8 cellular contexts compared by ENCODE assay signal in the genomic region with DNA sequence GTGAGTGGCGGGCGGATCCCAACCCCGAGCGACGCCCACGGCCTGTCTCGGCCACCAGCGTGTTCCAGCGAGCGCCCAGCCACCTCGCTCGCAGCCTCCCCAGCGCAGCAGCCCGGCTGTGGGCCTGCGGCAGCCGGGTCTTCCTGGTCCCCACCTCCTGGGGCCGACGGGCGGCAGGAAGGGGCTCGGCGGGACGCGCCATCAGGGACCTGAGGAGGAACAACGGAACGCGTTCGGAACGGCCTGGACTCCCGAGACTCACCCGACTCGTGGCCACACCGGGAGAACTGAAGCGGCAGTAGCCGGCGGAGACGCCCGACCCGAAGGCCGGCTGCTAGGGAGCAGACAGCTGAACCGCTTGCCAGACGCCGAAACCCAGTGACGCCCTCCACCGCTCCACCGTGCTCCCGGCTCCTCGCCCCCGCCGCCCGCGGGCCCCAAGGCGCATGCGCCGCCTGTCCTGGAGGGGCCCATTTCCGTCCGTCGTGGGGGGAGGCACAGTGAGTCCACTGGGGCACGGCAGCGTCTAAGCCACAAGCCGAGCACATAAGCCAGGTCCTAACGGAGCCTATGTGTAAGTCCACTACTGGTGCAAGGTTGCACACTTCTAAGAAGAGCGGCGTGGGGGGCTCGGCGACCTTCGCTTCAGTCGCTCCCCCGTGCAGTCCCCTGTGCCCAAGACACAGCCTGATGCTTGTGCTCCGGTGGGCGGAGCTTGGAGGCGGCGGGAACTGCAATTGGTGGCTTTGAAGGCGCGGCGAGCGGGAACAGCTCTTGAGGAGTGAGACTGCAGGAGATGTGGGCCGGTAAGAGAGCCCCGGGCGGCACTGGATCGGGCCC. TPM values are rescaled to one million over a fixed set of nuclear protein-coding genes. Genes with fewer than 3 reads are reported as not detected.
DNase-seq lines count a peak whose midpoint lies in the region; ATAC-seq and TF ChIP-seq lines count a peak whose summit lies in the region.

A gene with protein sequence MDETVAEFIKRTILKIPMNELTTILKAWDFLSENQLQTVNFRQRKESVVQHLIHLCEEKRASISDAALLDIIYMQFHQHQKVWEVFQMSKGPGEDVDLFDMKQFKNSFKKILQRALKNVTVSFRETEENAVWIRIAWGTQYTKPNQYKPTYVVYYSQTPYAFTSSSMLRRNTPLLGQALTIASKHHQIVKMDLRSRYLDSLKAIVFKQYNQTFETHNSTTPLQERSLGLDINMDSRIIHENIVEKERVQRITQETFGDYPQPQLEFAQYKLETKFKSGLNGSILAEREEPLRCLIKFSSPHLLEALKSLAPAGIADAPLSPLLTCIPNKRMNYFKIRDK (plus strand): TSS at position 743 of the 840 bp plus-strand sequence. CDS start 4,726 bp downstream, outside the sequence.
A gene (minus strand): TSS at position 414 of the 840 bp plus-strand sequence. CDS start 9,491 bp downstream, outside the sequence.

- H3K4me1 ChIP-seq in Peyer's patch (peaks cover 0 to 16% (median 3%) of the 10 kb centered on the region in 4 donors), muscle layer of colon (ENCODE audit: insufficient read depth, low read length) (peaks cover 10% of the 10 kb centered on the region)

- peak within 1 kb of the TSS; percentile 67 to 96 (median 92) for H3K4me3 ChIP-seq in Peyer's patch
- H3K4me3 ChIP-seq in muscle layer of colon (ENCODE audit: low read depth in 1 of 2, low read length in 2 of 2), result peak within 1 kb of the TSS; percentile 79 to 83

- peak; percentile 78 to 87 for TF ChIP-seq POLR2A in Peyer's patch (IDR thresholded peaks at IDR 0.05)

- H3K27ac ChIP-seq in KOPT-K1 (ENCODE audit: low read depth, low read length, poor library complexity, severe bottlenecking), result peak within 1 kb of the TSS; percentile 97
- peak within 1 kb of the TSS; percentile 94 to 99 (median 98) for H3K27ac ChIP-seq in Peyer's patch
- H3K27ac ChIP-seq in muscle layer of colon (ENCODE audit: low read depth, low read length), result peak within 1 kb of the TSS; percentile 99

- peak; percentile 81 for ATAC-seq in GM21825 (IDR thresholded peaks at IDR 0.05; ENCODE audit: unreplicated experiment)
- ATAC-seq in esophagus mucosa, result peak; percentile 95

- H3K36me3 ChIP-seq in KOPT-K1 (ENCODE audit: insufficient read depth, low read length), result peaks cover 29% of the 10 kb centered on the region
- H3K36me3 ChIP-seq in Peyer's patch, result no peaks in the 10 kb centered on the region
- no peaks in the 10 kb centered on the region for H3K36me3 ChIP-seq in muscle layer of colon (ENCODE audit: insufficient read depth, low read length)

- peak in 2 of 6 experiments; percentile 2 to 14 for TF ChIP-seq CTCF in Peyer's patch (IDR thresholded peaks at IDR 0.05)

- H3K9me3 ChIP-seq in KOPT-K1 (ENCODE audit: insufficient read depth, low read length, poor library complexity, severe bottlenecking) (no peaks in the 10 kb centered on the region), Peyer's patch (no peaks in the 10 kb centered on the region), muscle layer of colon (ENCODE audit: low read length) (no peaks in the 10 kb centered on the region)

- H3K9ac ChIP-seq in muscle layer of colon (ENCODE audit: low read length), result peak within 1 kb of the TSS; percentile 89

- peak; percentile 80 for DNase-seq in DMS79 treated with DMSO at 0.1 percent for 48 hours (lab: John Stamatoyannopoulos, UW)
- DNase-seq in Peyer's patch, result peak; percentile 99
- peak; percentile 98 for DNase-seq in activated T-cell treated with anti-CD3 and anti-CD28 coated beads, Interleukin-2, amount 50 U/mL, for 48 hours
- peak; percentile 94 to 96 for DNase-seq in stimulated activated CD8-positive, alpha-beta memory T cell treated with anti-CD3 and anti-CD28 coated beads, Interleukin-7, amount 100 ng/mL, for 1 hour (ENCODE audit: low read depth in 2 of 2)

- H3K27me3 ChIP-seq in Peyer's patch (no peaks in the 10 kb centered on the region), muscle layer of colon (ENCODE audit: control insufficient read depth in 1 of 2, insufficient read depth in 2 of 2, low read length in 2 of 2) (no peaks in the 10 kb centered on the region)

RNA-seq across cellular contexts. Expression of the first gene that starts in this region (rescaled TPM):
- total RNA-seq in Peyer's patch (10 to 100 TPM in 1 of 4 donors, 1 to 10 TPM in 2, under 1 TPM in 1; 0.47 to 88.3 (median 3.5) TPM), esophagus mucosa (17.6 TPM)

RNA-seq across cellular contexts. Expression of the second gene that starts in this region (rescaled TPM):
- total RNA-seq in Peyer's patch (10 to 100 TPM; 14.0 to 54.5 (median 34.3) TPM), esophagus mucosa (36.3 TPM)

Comparison
In these comparisons a context has a peak if more than half of its experiments do, and no peak if none do; other contexts are left out.
1. Peak in every context shown above with its lines: DNase-seq, ATAC-seq, H3K4me3 ChIP-seq and H3K27ac ChIP-seq.